In the genomic region with DNA sequence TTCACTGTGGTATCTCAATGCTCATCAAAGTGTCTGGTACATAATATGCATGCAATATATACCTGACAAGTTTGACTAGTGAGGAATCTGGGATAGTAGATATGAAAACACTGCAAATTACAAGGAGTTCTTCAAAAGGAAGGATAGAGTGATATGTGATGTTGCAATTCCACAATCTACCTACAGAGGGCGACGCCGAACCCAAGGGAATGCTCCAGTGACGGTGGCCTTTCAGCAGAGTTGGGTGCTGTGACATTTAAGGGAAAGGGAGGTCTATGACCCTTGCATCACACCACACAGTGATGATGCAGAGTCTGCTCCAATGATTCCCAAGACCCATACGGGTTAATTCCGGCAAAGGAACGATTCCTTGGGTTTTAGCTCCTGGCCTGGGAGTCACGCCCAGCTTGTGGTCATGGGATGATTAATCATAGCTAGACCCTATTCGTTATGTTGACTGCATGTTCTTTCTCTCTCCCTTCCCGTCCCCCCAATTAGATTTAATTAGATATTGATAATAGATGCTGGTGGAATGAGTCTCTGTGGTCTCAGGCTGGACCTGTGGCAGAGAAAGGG, we compare ENCODE assay signal across 8 cellular contexts.
DNase-seq lines count a peak whose midpoint lies in the region; ATAC-seq, FAIRE-seq and TF ChIP-seq lines count a peak whose summit lies in the region.

No MANE protein-coding gene starts in this region.

- DNase-seq in COR-L47 (lab: John Stamatoyannopoulos, UW) (peak; percentile 9), H54 (ENCODE audit: insufficient read length, low spot score) (peak; percentile 21), SW480 (ENCODE audit: low spot score) (peak; percentile 24), kidney tubule cell (ENCODE audit: low spot score) (peak; percentile 21)
- no peak for DNase-seq in activated naive CD4-positive, alpha-beta T cell treated with Interleukin-2 at 50 U/mL for 16 hours

- ATAC-seq in HG02798 (IDR thresholded peaks at IDR 0.05; ENCODE audit: poor library complexity, unreplicated experiment): no peak
- ATAC-seq in HG02970 (IDR thresholded peaks at IDR 0.05; ENCODE audit: low FRiP score, unreplicated experiment): no peak
- no peak for ATAC-seq in HG03045 (IDR thresholded peaks at IDR 0.05; ENCODE audit: unreplicated experiment)

- no peak for FAIRE-seq in H54 (lab: Jason Lieb, UNC)

- TF ChIP-seq POLR2A in H54 (IDR thresholded peaks at IDR 0.05; ENCODE audit: low read depth, low read length): no peak
